In the genomic region with DNA sequence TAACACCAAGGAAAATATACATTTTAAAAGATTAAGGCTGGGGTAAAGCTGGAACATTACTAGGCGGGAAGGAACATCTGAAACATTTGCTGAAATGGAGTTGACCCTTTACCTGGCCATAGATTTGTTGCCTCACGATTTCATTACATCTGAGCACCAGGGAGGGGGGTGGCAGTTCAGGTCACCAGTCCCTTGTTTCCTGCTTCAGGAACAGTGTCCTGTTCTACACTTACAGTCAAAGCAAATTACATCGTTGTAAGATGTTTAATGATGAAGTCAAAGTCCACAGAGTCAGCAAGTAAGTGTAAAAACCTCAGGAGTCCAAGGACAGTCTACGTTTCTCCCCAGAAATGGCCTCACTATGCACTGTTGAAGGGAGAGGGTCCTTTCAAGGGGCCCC, we compare ENCODE assay signal across 18 cellular contexts. TPM values are rescaled to one million over a fixed set of nuclear protein-coding genes. Genes with fewer than 3 reads are reported as not detected.
DNase-seq lines count a peak whose midpoint lies in the region; ATAC-seq and TF ChIP-seq lines count a peak whose summit lies in the region.
"Had no signal": no experiment of that assay in that cellular context is flagged by ENCODE, and none has a peak within 500 bp of the region (broad histone marks: within the 10 kb centered on the region; RNA-seq: fewer than 3 reads in every experiment).

No MANE protein-coding gene starts in this region.

- POLR2A ChIA-PET in Caco-2 (lab: Charles Lee) = no interaction called here

- H3K27ac ChIP-seq in WERI-Rb-1 = no peak overlapping the region
- H3K27ac ChIP-seq: 22Rv1, A549, C4-2B had no signal

- H3K9me3 ChIP-seq in WERI-Rb-1 (ENCODE audit: severe bottlenecking) (no peaks in the 10 kb centered on the region), Caco-2 (no peaks in the 10 kb centered on the region)
- H3K9me3 ChIP-seq: A549 had no signal

- CTCF ChIA-PET in Caco-2 (lab: Charles Lee) = no interaction called here

- H3K4me3 ChIP-seq in WERI-Rb-1 (ENCODE audit: low read depth, low read length) = no peak overlapping the region
- H3K4me3 ChIP-seq in Caco-2 (ENCODE audit: low read depth, low read length) = no peak overlapping the region
- H3K4me3 ChIP-seq: A549, GM12878 had no signal

- intact Hi-C loops in Caco-2 (cut with micrococcal nuclease; ENCODE audit: unreplicated experiment) = no loop called here

- H3K4me1 Mint-ChIP-seq in Caco-2 (ENCODE audit: low read depth, unreplicated experiment) = peaks cover 7% of the 10 kb centered on the region

- H3K36me3 Mint-ChIP-seq in Caco-2 (ENCODE audit: insufficient read depth, unreplicated experiment) = no peaks in the 10 kb centered on the region

- no TSS peak for BruUV-seq in Caco-2 (replicated peaks; lab: Mats Ljungman, UMichigan)

- H3K36me3 ChIP-seq in WERI-Rb-1 (no peaks in the 10 kb centered on the region), Caco-2 (ENCODE audit: control insufficient read depth, insufficient read depth, low read length) (no peaks in the 10 kb centered on the region)

- H3K4me1 ChIP-seq in Caco-2 = no peaks in the 10 kb centered on the region
- H3K4me1 ChIP-seq: A549 had no signal

- no peaks in the 10 kb centered on the region for H3K9me3 Mint-ChIP-seq in Caco-2 (ENCODE audit: unreplicated experiment)
- H3K9me3 Mint-ChIP-seq: CD4-positive, alpha-beta T cell; IgD-negative memory B cell had no signal

- no peak for ATAC-seq in left lobe of liver
- ATAC-seq: A549, GM12878 had no signal

- no peaks in the 10 kb centered on the region for H3K27me3 ChIP-seq in WERI-Rb-1 (ENCODE audit: insufficient read depth, low read depth, severe bottlenecking)
- H3K27me3 ChIP-seq in Caco-2 (replicated peaks; ENCODE audit: control insufficient read depth, insufficient read depth, low read length) = no peaks in the 10 kb centered on the region

- no peak for TF ChIP-seq CTCF in WERI-Rb-1 (IDR thresholded peaks at IDR 0.05; ENCODE audit: low read depth, low read length)
- TF ChIP-seq CTCF in Caco-2 (IDR thresholded peaks at IDR 0.05; ENCODE audit: insufficient read depth in 1 of 2, low read depth in 1 of 2, low read length in 1 of 2, severe bottlenecking in 1 of 2, unreplicated experiment in 1 of 2) = no peak

- no peak overlapping the region for H3K27ac Mint-ChIP-seq in Caco-2 (ENCODE audit: unreplicated experiment)
- H3K27ac Mint-ChIP-seq: CD4-positive, alpha-beta T cell had no signal

- DNase-seq in activated CD8-positive, alpha-beta memory T cell treated with anti-CD3 and anti-CD28 coated beads for 24 hours = peak; percentile 26
- no peak for DNase-seq in activated CD8-positive, alpha-beta memory T cell treated with anti-CD3 and anti-CD28 coated beads, Interleukin-2, amount 50 U/mL, for 48 hours
- DNase-seq in WERI-Rb-1 (peak; percentile 4), left lobe of liver (ENCODE audit: low spot score) (peak; percentile 18), Caco-2 (no peak), GM03348 (ENCODE audit: low spot score) (no peak), SHP77 treated with DMSO at 0.1 percent for 48 hours (lab: John Stamatoyannopoulos, UW) (no peak)
- DNase-seq: AML-193; CD4-positive, alpha-beta T cell; DMS79 treated with DMSO at 0.1 percent for 48 hours; GF-D8; GOT3; H7 had no signal

- peaks cover 14% of the 10 kb centered on the region for H3K27me3 Mint-ChIP-seq in Caco-2 (ENCODE audit: insufficient read depth, unreplicated experiment)
- H3K27me3 Mint-ChIP-seq: CD4-positive, alpha-beta T cell; IgD-negative memory B cell had no signal

- H3K4me3 Mint-ChIP-seq in Caco-2 (ENCODE audit: unreplicated experiment) = no peak overlapping the region
- H3K4me3 Mint-ChIP-seq: CD4-positive, alpha-beta T cell; IgD-negative memory B cell had no signal

RNA-seq across cellular contexts. Expression of gene MICB, which starts 8.9 kb away (rescaled TPM):
- 0.78 TPM for total RNA-seq in left lobe of liver
- total RNA-seq in Caco-2 (2022) = 6.4 and 7.5 TPM in 2 replicates

RNA-seq across cellular contexts. Expression of gene MCCD1, which starts 39.7 kb away (rescaled TPM):
- not detected for total RNA-seq in left lobe of liver
- total RNA-seq in Caco-2 (2022) = not detected in 2 replicates
- total RNA-seq: CD4-positive, alpha-beta T cell; GM12878; H7 had no signal

RNA-seq across cellular contexts. Expression of gene DDX39B, which starts 52.8 kb away (rescaled TPM):
- total RNA-seq in left lobe of liver (126 TPM), Caco-2 (2022) (416 and 423 TPM in 2 replicates)

RNA-seq across cellular contexts. Expression of gene ATP6V1G2, which starts 57.4 kb away (rescaled TPM):
- not detected for total RNA-seq in left lobe of liver
- 0.26 and 0.43 TPM in 2 replicates for total RNA-seq in Caco-2 (2022)

RNA-seq across cellular contexts. Expression of gene NFKBIL1, which starts 58.4 kb away (rescaled TPM):
- total RNA-seq in left lobe of liver (9.4 TPM), Caco-2 (2022) (14.7 and 17.4 TPM in 2 replicates)

Comparison
In these comparisons a context has a peak if more than half of its experiments do, and no peak if none do; other contexts are left out.
1. DNase-seq: peak in activated CD8-positive, alpha-beta memory T cell treated with anti-CD3 and anti-CD28 coated beads for 24 hours (single experiment), WERI-Rb-1 (single experiment) and left lobe of liver (single experiment); none in activated CD8-positive, alpha-beta memory T cell treated with anti-CD3 and anti-CD28 coated beads, Interleukin-2, amount 50 U/mL, for 48 hours (single experiment), Caco-2 (0 of 2), GM03348 (single experiment) and SHP77 treated with DMSO at 0.1 percent for 48 hours (single experiment).